8 cellular contexts compared by ENCODE assay signal in the genomic region with DNA sequence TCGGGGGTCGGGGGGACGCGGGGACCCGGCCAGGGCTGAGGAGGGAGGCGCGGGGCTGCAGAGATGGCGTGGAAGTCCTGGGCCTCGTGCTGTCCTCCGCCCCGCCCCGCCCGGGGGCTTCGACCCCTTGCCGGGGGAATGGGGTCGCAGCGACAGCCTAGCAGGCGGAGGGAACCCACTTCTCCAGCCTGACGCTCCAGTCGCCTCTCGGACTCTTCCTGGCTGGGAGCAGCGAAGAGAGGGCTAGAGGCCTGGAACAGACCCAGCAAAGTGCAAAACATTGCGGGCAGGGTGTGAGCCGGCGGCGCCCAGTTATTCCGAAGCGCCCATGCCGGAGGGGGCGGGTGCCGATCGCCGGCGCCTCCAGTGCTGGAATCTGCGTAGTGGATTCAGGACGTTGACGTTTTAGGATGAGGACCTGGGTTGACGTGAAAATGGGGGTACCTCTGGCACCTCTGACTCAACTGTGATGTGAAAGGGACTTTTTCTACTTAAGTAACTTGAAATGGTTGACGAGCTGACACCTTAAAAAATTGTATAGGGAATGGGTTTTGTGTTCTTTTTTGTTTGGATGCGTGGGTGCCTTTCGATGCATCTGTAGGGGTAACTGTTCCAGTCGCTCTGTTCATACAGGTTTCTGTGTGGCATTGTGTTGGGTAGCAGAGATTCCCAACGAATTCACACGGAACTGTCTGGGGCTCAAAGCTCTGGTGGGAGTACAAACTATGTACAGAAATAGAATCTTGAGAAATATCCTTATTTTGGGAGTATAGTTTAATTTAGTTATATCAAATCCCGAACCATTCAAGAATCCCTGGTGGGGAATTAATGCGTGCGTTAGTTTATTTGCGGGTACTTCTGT. TPM values are rescaled to one million over a fixed set of nuclear protein-coding genes. Genes with fewer than 3 reads are reported as not detected.
DNase-seq lines count a peak whose midpoint lies in the region; ATAC-seq and TF ChIP-seq lines count a peak whose summit lies in the region.

No MANE protein-coding gene starts in this region.

- no peak for TF ChIP-seq CTCF in breast epithelium (IDR thresholded peaks at IDR 0.05)
- TF ChIP-seq CTCF in MCF 10A (IDR thresholded peaks at IDR 0.05; ENCODE audit: unreplicated experiment), result no peak
- TF ChIP-seq CTCF in colonic mucosa (IDR thresholded peaks at IDR 0.05), result no peak

- H3K27me3 Mint-ChIP-seq in MCF 10A (ENCODE audit: insufficient read depth, unreplicated experiment), result peaks cover 32% of the 10 kb centered on the region

- ATAC-seq in aorta (ENCODE audit: low FRiP score) (peak; percentile 40), HG03460 (IDR thresholded peaks at IDR 0.05; ENCODE audit: unreplicated experiment) (no peak), HG02610 (IDR thresholded peaks at IDR 0.05; ENCODE audit: unreplicated experiment) (no peak)

- peaks cover 0 to 6% of the 10 kb centered on the region in 2 donors for H3K4me1 ChIP-seq in breast epithelium
- H3K4me1 ChIP-seq in colonic mucosa, result no peaks in the 10 kb centered on the region
- H3K4me1 ChIP-seq in muscle layer of duodenum (ENCODE audit: control insufficient read depth in 1 of 2, insufficient read depth in 2 of 2, low read length in 2 of 2), result peaks cover 0 to 21% of the 10 kb centered on the region in 2 donors
- no peaks in the 10 kb centered on the region for H3K4me1 ChIP-seq in aorta (ENCODE audit: control insufficient read depth in 1 of 2, insufficient read depth in 2 of 2, low read length in 2 of 2)

- intact Hi-C loops in breast epithelium (cut with DNase I; ENCODE audit: low total_unique reads) (no loop called here), MCF 10A (cut with micrococcal nuclease) (no loop called here), colonic mucosa (cut with DNase I) (no loop called here), aorta (cut with DNase I) (no loop called here)

- H3K9me3 ChIP-seq in breast epithelium (no peaks in the 10 kb centered on the region), colonic mucosa (no peaks in the 10 kb centered on the region), muscle layer of duodenum (ENCODE audit: control insufficient read depth in 1 of 2, low read length in 2 of 2) (no peaks in the 10 kb centered on the region), aorta (ENCODE audit: control insufficient read depth, low read length) (no peaks in the 10 kb centered on the region)

- BruUV-seq in MCF 10A (replicated peaks; lab: Mats Ljungman, UMichigan), result no TSS peak

- no peak for TF ChIP-seq POLR2A in breast epithelium (IDR thresholded peaks at IDR 0.05)

- H3K4me1 Mint-ChIP-seq in MCF 10A (ENCODE audit: insufficient read depth, unreplicated experiment), result no peaks in the 10 kb centered on the region

- H3K4me3 ChIP-seq in breast epithelium, result peak overlapping the region; percentile 47 to 74 (median 59)
- peak overlapping the region; percentile 44 for H3K4me3 ChIP-seq in colonic mucosa
- peak overlapping the region; percentile 7 to 82 for H3K4me3 ChIP-seq in muscle layer of duodenum (ENCODE audit: low read depth in 1 of 2, low read length in 2 of 2)
- H3K4me3 ChIP-seq in aorta (ENCODE audit: low read length in 2 of 2), result peak overlapping the region in 1 of 2 donors; percentile 72

- 8 to 10% methylated on average over 44 to 48 of the region's 48 CpGs for WGBS in aorta, 2 donors

- no peaks in the 10 kb centered on the region for H3K36me3 Mint-ChIP-seq in MCF 10A (ENCODE audit: insufficient read depth, unreplicated experiment)

- H3K9ac ChIP-seq in colonic mucosa (ENCODE audit: low read depth in 2 of 2, low read length in 2 of 2), result no peak overlapping the region

- DNase-seq in breast epithelium (ENCODE audit: low spot score in 2 of 2) (no peak), MCF 10A (ENCODE audit: unreplicated experiment) (no peak), colonic mucosa (no peak), aorta (no peak), T1000 (lab: John Stamatoyannopoulos, UW) (no peak)

- no peak overlapping the region for H3K4me3 Mint-ChIP-seq in MCF 10A (ENCODE audit: unreplicated experiment)

- H3K27me3 ChIP-seq in breast epithelium (peaks cover 0 to 34% of the 10 kb centered on the region in 2 donors), colonic mucosa (peaks cover 26% of the 10 kb centered on the region), muscle layer of duodenum (ENCODE audit: low read depth, low read length) (no peaks in the 10 kb centered on the region), aorta (ENCODE audit: control insufficient read depth in 1 of 2, insufficient read depth in 2 of 2, low read length in 1 of 2) (peaks cover 0 to 3% of the 10 kb centered on the region in 2 donors)

- POLR2A ChIA-PET in MCF 10A (lab: Yijun Ruan, JAX), result interaction anchor here (0.9 kb wide), 1 partner anchor 10 kb away, joined by 3 read pairs; no protein-coding TSS in a partner anchor

- no peak overlapping the region for H3K27ac Mint-ChIP-seq in MCF 10A (ENCODE audit: low read depth, unreplicated experiment)

- CTCF ChIA-PET in MCF 10A (lab: Yijun Ruan, JAX), result no interaction called here

- no peaks in the 10 kb centered on the region for H3K36me3 ChIP-seq in breast epithelium
- H3K36me3 ChIP-seq in colonic mucosa, result no peaks in the 10 kb centered on the region
- no peaks in the 10 kb centered on the region for H3K36me3 ChIP-seq in muscle layer of duodenum (ENCODE audit: control insufficient read depth in 1 of 2, insufficient read depth in 2 of 2, low read length in 2 of 2)
- no peaks in the 10 kb centered on the region for H3K36me3 ChIP-seq in aorta (ENCODE audit: control insufficient read depth in 1 of 2, insufficient read depth in 2 of 2, low read length in 1 of 2)

- H3K27ac ChIP-seq in breast epithelium (no peak overlapping the region), colonic mucosa (no peak overlapping the region), muscle layer of duodenum (ENCODE audit: low read length) (no peak overlapping the region), aorta (ENCODE audit: low read depth in 1 of 2, low read length in 2 of 2) (no peak overlapping the region)

- H3K9me3 Mint-ChIP-seq in MCF 10A (ENCODE audit: unreplicated experiment), result no peaks in the 10 kb centered on the region

RNA-seq across cellular contexts. Expression of a gene that starts 1.4 kb away (rescaled TPM):
- total RNA-seq in breast epithelium (1 to 10 TPM in 1 of 3 donors, under 1 TPM in 2; 0.66 to 2.5 (median 0.80) TPM), MCF 10A (2022) (not detected in 2 replicates), colonic mucosa (1 to 10 TPM in 1 of 2 donors, under 1 TPM in 1; 0.25 to 1.1 TPM), aorta (1 to 10 TPM in 1 of 2 donors, under 1 TPM in 1; 0.81 to 1.6 TPM)
- 1 to 10 TPM in 1 of 2 donors, under 1 TPM in 1; 0.59 to 1.9 TPM for polyA plus RNA-seq in aorta
